13 cellular contexts compared by ENCODE assay signal in the genomic region with DNA sequence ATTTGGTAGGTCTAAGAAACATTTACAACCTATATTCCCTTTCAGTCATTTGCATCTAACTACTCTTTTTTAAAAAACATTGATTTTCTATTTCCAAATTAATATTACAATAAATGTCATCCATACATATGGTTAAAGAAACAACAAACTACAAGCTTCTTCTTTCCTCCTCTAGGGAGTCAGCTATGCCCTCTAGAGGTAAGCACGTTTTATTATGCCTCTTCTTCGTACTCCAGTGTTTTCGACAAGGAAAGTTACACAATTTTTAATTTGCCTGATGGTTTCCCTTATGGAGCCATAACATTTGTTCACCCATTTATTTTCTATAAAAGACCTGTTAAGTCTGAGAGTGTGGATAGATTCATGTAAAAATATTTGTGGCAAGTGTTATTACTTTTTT.
DNase-seq lines count a peak whose midpoint lies in the region; ATAC-seq and TF ChIP-seq lines count a peak whose summit lies in the region.
"Had no signal": no experiment of that assay in that cellular context is flagged by ENCODE, and none has a peak within 500 bp of the region (broad histone marks: within the 10 kb centered on the region; RNA-seq: fewer than 3 reads in every experiment).

No MANE protein-coding gene starts in this region.

- H3K4me3 ChIP-seq in retinal pigment epithelial cell (ENCODE audit: low read length) (no peak overlapping the region), sigmoid colon (no peak overlapping the region)
- H3K4me3 ChIP-seq: body of pancreas had no signal

- H3K27ac ChIP-seq in sigmoid colon, result no peak overlapping the region
- H3K27ac ChIP-seq: body of pancreas, parathyroid adenoma had no signal

- no peaks in the 10 kb centered on the region for H3K27me3 ChIP-seq in sigmoid colon
- H3K27me3 ChIP-seq: body of pancreas had no signal

- no peak for TF ChIP-seq EP300 in sigmoid colon (IDR thresholded peaks at IDR 0.05)

- no peaks in the 10 kb centered on the region for H3K9me3 ChIP-seq in sigmoid colon
- H3K9me3 ChIP-seq: body of pancreas had no signal

- peak; percentile 80 for TF ChIP-seq CTCF in retinal pigment epithelial cell (conservative IDR thresholded peaks at IDR 0.05; ENCODE audit: low read depth, low read length)
- TF ChIP-seq CTCF in sigmoid colon (IDR thresholded peaks at IDR 0.05), result no peak

- DNase-seq in NCI-H524 (lab: John Stamatoyannopoulos, UW) (peak; percentile 10 to 50), NCI-H524 treated with DMSO at 0.1 percent for 48 hours (lab: John Stamatoyannopoulos, UW) (no peak), NCI-H526 treated with DMSO at 0.1 percent for 48 hours (lab: John Stamatoyannopoulos, UW) (peak; percentile 3), cerebellar cortex (ENCODE audit: low spot score) (peak; percentile 24), retinal pigment epithelial cell (ENCODE audit: low read depth) (peak; percentile 16), sigmoid colon (no peak)
- DNase-seq: activated CD4-positive, alpha-beta T cell treated with anti-CD3 and anti-CD28 coated beads, Interleukin-2, amount 10 ng/mL, durations not matched to agents 7 days and 5 days; body of pancreas; hypothalamus; Karpas-422 had no signal

- WGBS in sigmoid colon, 2 donors, result 9 to 21% methylated on average over 3 of the region's 3 CpGs

- TF ChIP-seq POLR2A in sigmoid colon (IDR thresholded peaks at IDR 0.05), result no peak

- no peak for ATAC-seq in GM18511 (IDR thresholded peaks at IDR 0.05; ENCODE audit: unreplicated experiment)
- no peak for ATAC-seq in GM19397 (IDR thresholded peaks at IDR 0.05; ENCODE audit: unreplicated experiment)
- ATAC-seq: body of pancreas had no signal

- H3K4me1 ChIP-seq in sigmoid colon, result no peaks in the 10 kb centered on the region
- H3K4me1 ChIP-seq: body of pancreas, parathyroid adenoma had no signal

- no peaks in the 10 kb centered on the region for H3K36me3 ChIP-seq in sigmoid colon

- intact Hi-C loops in sigmoid colon (cut with DNase I), result no loop called here

Comparison
In these comparisons a context has a peak if more than half of its experiments do, and no peak if none do; other contexts are left out.
1. DNase-seq: peak in NCI-H524 (2 of 2), NCI-H526 treated with DMSO at 0.1 percent for 48 hours (single experiment), cerebellar cortex (single experiment) and retinal pigment epithelial cell (single experiment); none in NCI-H524 treated with DMSO at 0.1 percent for 48 hours (single experiment) and sigmoid colon (single experiment).